ENCODE assay signal across 1 cellular context in genomic region chr20:14757728-14758127, GRCh38.
TF ChIP-seq lines count a peak whose summit lies in the region.

No MANE protein-coding gene starts in this region.

TF ChIP-seq in H1, 55 proteins besides CTCF, POLR2A, EP300 and RAD21 (continued from another document):
- no peak for TF ChIP-seq JUN (IDR thresholded peaks at IDR 0.05; ENCODE audit: low read depth, low read length)
- TF ChIP-seq CEBPB (IDR thresholded peaks at IDR 0.05; ENCODE audit: low read depth, low read length) = no peak
- no peak for TF ChIP-seq SAP30 (IDR thresholded peaks at IDR 0.05; ENCODE audit: insufficient read depth, insufficient replicate concordance, low read length)
- TF ChIP-seq TEAD4 (IDR thresholded peaks at IDR 0.05; ENCODE audit: low read depth, low read length) = no peak
- no peak for TF ChIP-seq KDM4A (IDR thresholded peaks at IDR 0.05; ENCODE audit: low read depth, low read length, severe bottlenecking)
- no peak for TF ChIP-seq EGR1 (IDR thresholded peaks at IDR 0.05; ENCODE audit: borderline replicate concordance, low read depth, low read length)
- no peak for TF ChIP-seq SUZ12 (IDR thresholded peaks at IDR 0.05; ENCODE audit: low read length)
